In genomic region chr5:3179220-3179619, GRCh38 we compare ENCODE assay signal across 19 cellular contexts.
"Had no signal": no experiment of that assay in that cellular context is flagged by ENCODE, and none has a peak within 500 bp of the region (broad histone marks: within the 10 kb centered on the region; RNA-seq: fewer than 3 reads in every experiment).

No MANE protein-coding gene starts in this region.

- H3K4me1 Mint-ChIP-seq: natural killer cell; stimulated activated memory B cell treated with anti-CD40 and anti-IgM and Interleukin-4, amounts not matched to agents 10 μg/mL and 1 μg/mL and 100 μg/mL, for 72 hours had no signal

- H3K9me3 ChIP-seq: esophagus squamous epithelium, gastroesophageal sphincter, tibial nerve, upper lobe of right lung, vagina had no signal

- DNase-seq: effector memory CD8-positive, alpha-beta T cell; esophagus squamous epithelium; foreskin fibroblast; glutamatergic neuron; kidney glomerular epithelial cell; natural killer cell; occipital lobe; spleen; stimulated activated CD4-positive, alpha-beta T cell treated with anti-CD3 and anti-CD28 coated beads, Interleukin-15, amount 100 ng/mL, for 24 hours; stimulated activated CD4-positive, alpha-beta T cell treated with anti-CD3 and anti-CD28 coated beads, Interleukin-1b, Interleukin-23, amount 100 ng/mL, for 48 hours; stimulated activated CD4-positive, alpha-beta T cell treated with anti-CD3 and anti-CD28 coated beads, Interleukin-4, amount 100 ng/mL, for 24 hours; upper lobe of right lung had no signal

- H3K27me3 ChIP-seq: spleen, tibial nerve, upper lobe of right lung, vagina had no signal

- H3K9me3 Mint-ChIP-seq: dendritic cell treated with granulocyte-macrophage colony-stimulating factor and Interleukin-4, amounts not matched to agents 40 ng/mL and 50 ng/mL, for 4 days; neural crest cell had no signal

- H3K4me1 ChIP-seq: esophagus squamous epithelium, gastroesophageal sphincter, spleen, tibial nerve, upper lobe of right lung, vagina had no signal

- H3K36me3 ChIP-seq: esophagus squamous epithelium, gastroesophageal sphincter, spleen, tibial nerve, upper lobe of right lung, vagina had no signal

- H3K4me3 ChIP-seq: esophagus squamous epithelium, gastroesophageal sphincter, spleen, tibial nerve, upper lobe of right lung, vagina had no signal

- H3K36me3 Mint-ChIP-seq: natural killer cell; stimulated activated memory B cell treated with anti-CD40 and anti-IgM and Interleukin-4, amounts not matched to agents 10 μg/mL and 1 μg/mL and 100 μg/mL, for 72 hours had no signal

- H3K27ac ChIP-seq: esophagus squamous epithelium, gastroesophageal sphincter, spleen, tibial nerve, upper lobe of right lung, vagina had no signal

- H3K27ac Mint-ChIP-seq: dendritic cell treated with granulocyte-macrophage colony-stimulating factor and Interleukin-4, amounts not matched to agents 40 ng/mL and 50 ng/mL, for 4 days; effector memory CD8-positive, alpha-beta T cell; natural killer cell; stimulated activated memory B cell treated with anti-CD40 and anti-IgM and Interleukin-4, amounts not matched to agents 10 μg/mL and 1 μg/mL and 100 μg/mL, for 72 hours; stimulated activated naive CD8-positive, alpha-beta T cell treated with anti-CD3 and anti-CD28 coated beads, Interleukin-15, Interleukin-2, amounts not matched to agents 100 ng/mL and 50 ng/mL, for 24 hours had no signal

- H3K27me3 Mint-ChIP-seq: dendritic cell treated with granulocyte-macrophage colony-stimulating factor and Interleukin-4, amounts not matched to agents 40 ng/mL and 50 ng/mL, for 4 days; effector memory CD8-positive, alpha-beta T cell; stimulated activated memory B cell treated with anti-CD40 and anti-IgM and Interleukin-4, amounts not matched to agents 10 μg/mL and 1 μg/mL and 100 μg/mL, for 72 hours had no signal

- H3K4me3 Mint-ChIP-seq: dendritic cell treated with granulocyte-macrophage colony-stimulating factor and Interleukin-4, amounts not matched to agents 40 ng/mL and 50 ng/mL, for 4 days; effector memory CD8-positive, alpha-beta T cell; natural killer cell; neural crest cell; stimulated activated memory B cell treated with anti-CD40 and anti-IgM and Interleukin-4, amounts not matched to agents 10 μg/mL and 1 μg/mL and 100 μg/mL, for 72 hours; stimulated activated naive CD8-positive, alpha-beta T cell treated with anti-CD3 and anti-CD28 coated beads, Interleukin-15, Interleukin-2, amounts not matched to agents 100 ng/mL and 50 ng/mL, for 24 hours had no signal
